13 cellular contexts compared by ENCODE assay signal in genomic region chr15:68807249-68807648, GRCh38. TPM values are rescaled to one million over a fixed set of nuclear protein-coding genes. Genes with fewer than 3 reads are reported as not detected.
DNase-seq lines count a peak whose midpoint lies in the region; ATAC-seq, FAIRE-seq and TF ChIP-seq lines count a peak whose summit lies in the region.
"Had no signal": no experiment of that assay in that cellular context is flagged by ENCODE, and none has a peak within 500 bp of the region (broad histone marks: within the 10 kb centered on the region; RNA-seq: fewer than 3 reads in every experiment).

No MANE protein-coding gene starts in this region.

- H3K36me3 ChIP-seq in HepG2 (replicated peaks in 1 of 2; ENCODE audit: control insufficient read depth in 1 of 2, insufficient read depth in 2 of 2, low read length in 2 of 2) (peaks cover 18 to 34% of the 10 kb centered on the region in 2 experiments), sigmoid colon (no peaks in the 10 kb centered on the region), PC-9 (ENCODE audit: low read depth) (no peaks in the 10 kb centered on the region)
- H3K36me3 ChIP-seq: colonic mucosa, ovary had no signal

- H3K4me3 ChIP-seq in HepG2 (replicated peaks in 1 of 3; ENCODE audit: insufficient read depth in 1 of 3, low read depth in 2 of 3, low read length in 3 of 3) (no peak overlapping the region), sigmoid colon (no peak overlapping the region), PC-9 (no peak overlapping the region)
- H3K4me3 ChIP-seq: colonic mucosa, HAP-1, ovary had no signal

- no peak overlapping the region for H4K8ac ChIP-seq in H9 (replicated peaks; ENCODE audit: insufficient read length, low read depth, low read length)

- TF ChIP-seq POLR2A in HepG2 (IDR thresholded peaks at IDR 0.05; ENCODE audit: insufficient read depth in 1 of 2, low read depth in 2 of 2, low read length in 2 of 2) (no peak), sigmoid colon (IDR thresholded peaks at IDR 0.05) (no peak)

- H3K9me3 Mint-ChIP-seq in H9 = no peaks in the 10 kb centered on the region

- in situ Hi-C loops in HepG2 (cut with HindIII; ENCODE audit: extremely low pct_ligation_motif_present, low pct_unique_long_range_greater_than_20kb) = loop anchor here (25.0 kb wide), 1 partner anchor 655 kb away; the partner anchor contains the start of gene RPLP1

- peak overlapping the region in 1 of 2 experiments; percentile 43; a peak in 1 of 5 replicates for H3K4me3 Mint-ChIP-seq in H9

- H4K20me1 ChIP-seq in H9 (ENCODE audit: control insufficient read depth, insufficient read depth, insufficient read length) (peaks cover 3% of the 10 kb centered on the region), HepG2 (ENCODE audit: insufficient read depth, low read length) (peaks cover 88% of the 10 kb centered on the region), PC-9 (ENCODE audit: insufficient read depth) (peaks cover 60% of the 10 kb centered on the region)

- H3K27ac Mint-ChIP-seq in H9 = peak overlapping the region; percentile 69 to 92 (median 89); a peak in 2 of 7 replicates

- H4K5ac ChIP-seq in H9 (ENCODE audit: insufficient read length, low read depth, low read length) = no peak overlapping the region

- H3K14ac ChIP-seq in H9 (ENCODE audit: insufficient read depth, low read length) = 0 out of 2 replicates have a peak overlapping the region, but pooled peaks have one; percentile 47

- H3K79me1 ChIP-seq in H9 (ENCODE audit: insufficient read depth, low read depth, low read length, poor library complexity, severe bottlenecking) = peaks cover 49% of the 10 kb centered on the region

- peaks cover 43 to 51% of the 10 kb centered on the region in 2 experiments for H3K4me1 Mint-ChIP-seq in H9

- no peak overlapping the region for H4K91ac ChIP-seq in H9 (ENCODE audit: insufficient read length, low read depth, low read length)

- no CpG with 5 or more reads among the region's 11 CpGs for WGBS in H9 (ENCODE audit: extremely low coverage, insufficient read length, low lambda C conversion rate)
- WGBS in HepG2 (ENCODE audit: low lambda C conversion rate) = 94% methylated on average over 6 of the region's 11 CpGs
- 82% methylated on average over 11 of the region's 11 CpGs for WGBS in sigmoid colon, 2 donors

- H3K27me3 ChIP-seq in H9 (ENCODE audit: insufficient read depth, low read length) (no peaks in the 10 kb centered on the region), HepG2 (ENCODE audit: control insufficient read depth in 1 of 2, insufficient read depth in 2 of 2, low read length in 2 of 2) (no peaks in the 10 kb centered on the region), sigmoid colon (no peaks in the 10 kb centered on the region), PC-9 (ENCODE audit: insufficient read depth, low read depth) (no peaks in the 10 kb centered on the region)
- H3K27me3 ChIP-seq: colonic mucosa, ovary had no signal

- H3K18ac ChIP-seq in H9 (ENCODE audit: insufficient read length, low read depth, low read length) = no peak overlapping the region

- no peak overlapping the region for H2BK120ac ChIP-seq in H9 (ENCODE audit: low read depth, low read length, poor library complexity, severe bottlenecking)

- no peak overlapping the region for H3K27ac ChIP-seq in H9 (ENCODE audit: insufficient read length, low read depth, low read length)
- peak overlapping the region; percentile 24 for H3K27ac ChIP-seq in caudate nucleus (ENCODE audit: low read depth, low read length)
- no peak overlapping the region for H3K27ac ChIP-seq in HepG2 (ENCODE audit: extremely low read length, insufficient read depth, low read length)
- peak overlapping the region in 3 of 4 donors; percentile 22 to 75 (median 68) for H3K27ac ChIP-seq in sigmoid colon
- H3K27ac ChIP-seq in PC-9 = no peak overlapping the region
- H3K27ac ChIP-seq: colonic mucosa, ovary had no signal

- H3K4me1 ChIP-seq in H9 (ENCODE audit: insufficient read depth, low read length) = peaks cover 3% of the 10 kb centered on the region; the same call in 1 of the 2 replicates
- peaks cover 20% of the 10 kb centered on the region for H3K4me1 ChIP-seq in HepG2 (ENCODE audit: insufficient read depth, low read length)
- H3K4me1 ChIP-seq in sigmoid colon = peaks cover 0 to 61% (median 46%) of the 10 kb centered on the region in 4 donors
- H3K4me1 ChIP-seq in PC-9 (replicated peaks; ENCODE audit: insufficient read depth) = no peaks in the 10 kb centered on the region
- H3K4me1 ChIP-seq: colonic mucosa had no signal

- CTCF ChIA-PET in HepG2 (lab: Yijun Ruan, JAX; ENCODE audit: low intra/inter-chr PET ratio, low total read pairs) = no interaction called here
- CTCF ChIA-PET in PC-9 (lab: Charles Lee) = no interaction called here

- H2BK5ac ChIP-seq in H9 (ENCODE audit: insufficient read length, low read length) = no peak overlapping the region

- H3T11ph ChIP-seq in H9 (ENCODE audit: low read length) = no peak overlapping the region

- intact Hi-C loops in HepG2 (cut with micrococcal nuclease; ENCODE audit: unreplicated experiment) = no loop called here
- intact Hi-C loops in sigmoid colon (cut with DNase I) = no loop called here
- intact Hi-C loops in PC-9 (cut with micrococcal nuclease; ENCODE audit: unreplicated experiment) = no loop called here

- peaks cover 11 to 40% (median 13%) of the 10 kb centered on the region in 3 experiments; a peak in 6 of 7 replicates for H3K36me3 Mint-ChIP-seq in H9 (ENCODE audit: insufficient read depth in 1 of 3, low read depth in 3 of 3)

- FAIRE-seq in HepG2 (lab: Jason Lieb, UNC) = no peak

- no peak overlapping the region for H3K4ac ChIP-seq in H9 (ENCODE audit: low read depth, low read length)

- ATAC-seq in HepG2 = no peak
- no peak for ATAC-seq in GM18867 (IDR thresholded peaks at IDR 0.05; ENCODE audit: unreplicated experiment)

- no peaks in the 10 kb centered on the region for H3K23me2 ChIP-seq in H9 (ENCODE audit: insufficient read length, low read depth, low read length, poor library complexity, severe bottlenecking)

- H2AFZ ChIP-seq in H9 (ENCODE audit: low read length) (no peak overlapping the region), HepG2 (ENCODE audit: low read length) (no peak overlapping the region), PC-9 (no peak overlapping the region)

- H3K23ac ChIP-seq in H9 (ENCODE audit: insufficient read length, low read depth, low read length) = no peak overlapping the region

- H3K56ac ChIP-seq in H9 (ENCODE audit: insufficient read length, low read depth, low read length) = no peak overlapping the region

- H3K79me2 ChIP-seq in H9 (ENCODE audit: insufficient read depth, low read length) (peaks cover 64% of the 10 kb centered on the region), HepG2 (ENCODE audit: insufficient read depth, low read length) (peaks cover 97% of the 10 kb centered on the region), PC-9 (ENCODE audit: low read depth) (peaks cover 95% of the 10 kb centered on the region)

- H3K27me3 Mint-ChIP-seq in H9 (ENCODE audit: low read depth) = no peaks in the 10 kb centered on the region

- H2BK15ac ChIP-seq in H9 (ENCODE audit: low read depth, low read length) = no peak overlapping the region

- no peak for TF ChIP-seq RAD21 in HepG2 (CRISPR knock-in tag; IDR thresholded peaks at IDR 0.05)

- no peak for TF ChIP-seq EP300 in HepG2 (IDR thresholded peaks at IDR 0.05; ENCODE audit: low read depth in 2 of 2, low read length in 2 of 2)
- no peak for TF ChIP-seq EP300 in HepG2 (CRISPR knock-in tag; IDR thresholded peaks at IDR 0.05; ENCODE audit: borderline replicate concordance)
- no peak for TF ChIP-seq EP300 in sigmoid colon (IDR thresholded peaks at IDR 0.05)

- TF ChIP-seq CTCF in H9 (conservative IDR thresholded peaks at IDR 0.05) (no peak), HepG2 (CRISPR knock-in tag; IDR thresholded peaks at IDR 0.05) (no peak), sigmoid colon (IDR thresholded peaks at IDR 0.05) (no peak), PC-9 (conservative IDR thresholded peaks at IDR 0.05) (no peak)

- no TSS peak for BruUV-seq in HepG2 (replicated peaks; lab: Mats Ljungman, UMichigan)
- BruUV-seq in PC-9 (replicated peaks; lab: Mats Ljungman, UMichigan) = no TSS peak

- H2AK5ac ChIP-seq in H9 (ENCODE audit: insufficient read length, low read length) = no peak overlapping the region

- no peak overlapping the region for H2BK12ac ChIP-seq in H9 (ENCODE audit: insufficient read length, low read depth, low read length)

- POLR2A ChIA-PET in HepG2 (lab: Yijun Ruan, JAX) (interaction anchor here (0.6 kb wide), 1 partner anchor 531 kb away, joined by 3 read pairs; no protein-coding TSS in a partner anchor), PC-9 (lab: Charles Lee; ENCODE audit: unreplicated experiment) (no interaction called here)

- no peaks in the 10 kb centered on the region for H3F3A ChIP-seq in PC-9 (ENCODE audit: insufficient read depth, low read depth)

- no peaks in the 10 kb centered on the region for H3K9me2 ChIP-seq in PC-9 (ENCODE audit: insufficient read depth)

- H3K9me3 ChIP-seq in H9 (ENCODE audit: control insufficient read depth, low read depth, low read length) (no peaks in the 10 kb centered on the region), HepG2 (ENCODE audit: low read length) (no peaks in the 10 kb centered on the region), sigmoid colon (no peaks in the 10 kb centered on the region), PC-9 (ENCODE audit: insufficient read depth, low read depth) (no peaks in the 10 kb centered on the region)
- H3K9me3 ChIP-seq: colonic mucosa, HAP-1, ovary had no signal

- H3K9ac ChIP-seq in H9 (ENCODE audit: extremely low read depth, insufficient read length, low read length) (no peak overlapping the region), HepG2 (ENCODE audit: insufficient read depth, low read depth, low read length) (no peak overlapping the region)

- H3K4me2 ChIP-seq in H9 (ENCODE audit: insufficient read depth, insufficient read length, low read length) = no peak overlapping the region
- no peak overlapping the region for H3K4me2 ChIP-seq in HepG2 (ENCODE audit: low read depth, low read length)
- H3K4me2 ChIP-seq in PC-9 = no peak overlapping the region

- H2BK20ac ChIP-seq in H9 (ENCODE audit: low read depth, low read length, poor library complexity, severe bottlenecking) = no peak overlapping the region

- no peak for DNase-seq in H9
- DNase-seq in caudate nucleus (lab: John Stamatoyannopoulos, UW) = no peak
- DNase-seq in HepG2 (ENCODE audit: low spot score) = no peak
- peak; percentile 48 for DNase-seq in sigmoid colon
- no peak for DNase-seq in pons (ENCODE audit: low spot score)
- no peak for DNase-seq in PC-9
- DNase-seq: colonic mucosa, DMS79 treated with DMSO at 0.1 percent for 48 hours, KBM-7, NCI-H1417, ovary had no signal

RNA-seq across cellular contexts. Expression of gene ANP32A, which starts 13.4 kb away (rescaled TPM):
- total RNA-seq in H9 (2021) (318 and 322 TPM in 2 replicates), HepG2 (2016; rRNA removed; fragmentation: Illumina TruSeq; extraction: Trizol) (206 and 323 TPM in 2 replicates), sigmoid colon (10 to 100 TPM; 37.6 to 71.2 (median 58.9) TPM), PC-9 (2021) (151 and 182 TPM in 2 replicates)
- total RNA-seq in HepG2 (2016; cell fraction: cytosol; rRNA removed; fragmentation: Illumina TruSeq; extraction: Trizol; ENCODE audit: low read depth) = 20.6 and 23.7 TPM in 2 replicates
- 211 and 312 TPM in 2 replicates for total RNA-seq in HepG2 (2016; cell fraction: insoluble cytoplasmic fraction; rRNA removed; fragmentation: Illumina TruSeq; extraction: Trizol)
- total RNA-seq in HepG2 (2016; cell fraction: membrane; rRNA removed; fragmentation: Illumina TruSeq; extraction: Trizol) = 33.5 and 37.5 TPM in 2 replicates
- 81.8 and 84.7 TPM in 2 replicates for total RNA-seq in HepG2 (2016; cell fraction: nucleus; rRNA removed; fragmentation: Illumina TruSeq; extraction: Trizol)
- polyA plus RNA-seq in HepG2 (2011; rRNA removed) (49.3 and 60.6 TPM in 2 replicates), sigmoid colon (100 to 1,000 TPM in 1 of 3 donors, 10 to 100 TPM in 2; 67.3 to 152 (median 82.1) TPM)
- polyA plus RNA-seq in HepG2 (2011; cell fraction: cytosol; rRNA removed) = 28.0 and 36.6 TPM in 2 replicates
- polyA plus RNA-seq in HepG2 (2011; cell fraction: nucleus; rRNA removed) = 25.1 and 25.6 TPM in 2 replicates
- polyA plus RNA-seq in HepG2 (2012) = 144 and 186 TPM in 2 replicates
- polyA plus RNA-seq in HepG2 (2016; cell fraction: cytosol; fragmentation: Illumina TruSeq; extraction: Trizol; ENCODE audit: low read depth) = 21.7 and 22.0 TPM in 2 replicates
- polyA plus RNA-seq in HepG2 (2016; cell fraction: insoluble cytoplasmic fraction; fragmentation: Illumina TruSeq; extraction: Trizol; ENCODE audit: low read depth) = 513 and 558 TPM in 2 replicates
- polyA plus RNA-seq in HepG2 (2016; cell fraction: membrane; fragmentation: Illumina TruSeq; extraction: Trizol; ENCODE audit: low read depth) = 26.3 and 31.3 TPM in 2 replicates
- 158 and 180 TPM in 2 replicates for polyA plus RNA-seq in HepG2 (2016; cell fraction: nucleus; fragmentation: Illumina TruSeq; extraction: Trizol; ENCODE audit: insufficient read depth, low read depth)
- polyA minus RNA-seq in HepG2 (2011; rRNA and poly(A)+ RNA removed; ENCODE audit: low replicate concordance) = 22.9 and 64.5 TPM in 2 replicates
- polyA minus RNA-seq in HepG2 (2011; cell fraction: cytosol; rRNA and poly(A)+ RNA removed) = 29.8 and 35.1 TPM in 2 replicates
- 54.8 and 55.4 TPM in 2 replicates for polyA minus RNA-seq in HepG2 (2011; cell fraction: nucleus; rRNA and poly(A)+ RNA removed)

Comparison
In these comparisons a context has a peak if more than half of its experiments do, and no peak if none do; other contexts are left out.
1. H3K27ac ChIP-seq: peak in caudate nucleus (single experiment) and sigmoid colon (3 of 4); none in H9 (single experiment), HepG2 (single experiment) and PC-9 (single experiment).